In genomic region chr12:121404734-121405133, GRCh38 we compare ENCODE assay signal across 14 cellular contexts. TPM values are rescaled to one million over a fixed set of nuclear protein-coding genes. Genes with fewer than 3 reads are reported as not detected.
DNase-seq lines count a peak whose midpoint lies in the region; ATAC-seq, FAIRE-seq and TF ChIP-seq lines count a peak whose summit lies in the region.
"Had no signal": no experiment of that assay in that cellular context is flagged by ENCODE, and none has a peak within 500 bp of the region (broad histone marks: within the 10 kb centered on the region; RNA-seq: fewer than 3 reads in every experiment).

No MANE protein-coding gene starts in this region.

- no peak overlapping the region for H3K4me3 ChIP-seq in aorta (ENCODE audit: low read length in 2 of 2)
- H3K4me3 ChIP-seq: heart right ventricle, prostate gland, transverse colon had no signal

- ATAC-seq in GM18873 (IDR thresholded peaks at IDR 0.05; ENCODE audit: low FRiP score, unreplicated experiment): no peak
- ATAC-seq in aorta (ENCODE audit: low FRiP score): no peak
- ATAC-seq: heart right ventricle had no signal

- H3K36me3 ChIP-seq in aorta (ENCODE audit: control insufficient read depth in 1 of 2, insufficient read depth in 2 of 2, low read length in 1 of 2): peaks cover 0 to 5% of the 10 kb centered on the region in 2 donors
- H3K36me3 ChIP-seq: prostate gland had no signal

- intact Hi-C loops in aorta (cut with DNase I): loop anchor here (5.0 kb wide), 1 partner anchor 52 kb away; the partner anchor contains the start of gene ANAPC5 (in 2 of the 2)

- H3K27me3 ChIP-seq in aorta (ENCODE audit: control insufficient read depth in 1 of 2, insufficient read depth in 2 of 2, low read length in 1 of 2): no peaks in the 10 kb centered on the region
- H3K27me3 ChIP-seq: heart right ventricle, transverse colon had no signal

- peak; percentile 13 for DNase-seq in ELR (ENCODE audit: low read depth)
- peak; percentile 83 for DNase-seq in NCI-H187 treated with DMSO at 0.1 percent for 48 hours (lab: John Stamatoyannopoulos, UW)
- DNase-seq in RPMI8226: peak; percentile 43
- peak; percentile 31 for DNase-seq in medulla oblongata (ENCODE audit: extremely low spot score)
- DNase-seq in aorta: no peak
- no peak for DNase-seq in H54 (ENCODE audit: insufficient read length, low spot score)
- DNase-seq in KG1 (lab: John Stamatoyannopoulos, UW): no peak
- DNase-seq: activated CD4-positive, alpha-beta T cell treated with anti-CD3 and anti-CD28 coated beads, Interleukin-2, amount 10 ng/mL, durations not matched to agents 7 days and 5 days; activated naive CD4-positive, alpha-beta T cell treated with anti-CD3 and anti-CD28 coated beads for 36 hours; CD4-positive, CD25-positive, alpha-beta regulatory T cell; heart right ventricle; transverse colon had no signal

- no peak for FAIRE-seq in H54 (lab: Jason Lieb, UNC)

- H3K9me3 ChIP-seq in aorta (ENCODE audit: control insufficient read depth, low read length): no peaks in the 10 kb centered on the region
- H3K9me3 ChIP-seq: heart right ventricle, prostate gland, transverse colon had no signal

- TF ChIP-seq POLR2A in H54 (IDR thresholded peaks at IDR 0.05; ENCODE audit: low read depth, low read length): no peak

- WGBS in aorta, 2 donors: 97 to 100% methylated on average over 1 of the region's 1 CpG

- no peaks in the 10 kb centered on the region for H3K4me1 ChIP-seq in aorta (ENCODE audit: control insufficient read depth in 1 of 2, insufficient read depth in 2 of 2, low read length in 2 of 2)
- H3K4me1 ChIP-seq: prostate gland had no signal

- no peak overlapping the region for H3K27ac ChIP-seq in aorta (ENCODE audit: low read depth in 1 of 2, low read length in 2 of 2)
- H3K27ac ChIP-seq: heart right ventricle, prostate gland, transverse colon had no signal

RNA-seq across cellular contexts. Expression of gene RNF34, which starts 4.8 kb away (rescaled TPM):
- 10 to 100 TPM; 26.9 to 30.9 TPM for total RNA-seq in aorta
- polyA plus RNA-seq in aorta: 10 to 100 TPM; 15.8 to 15.9 TPM

RNA-seq across cellular contexts. Expression of gene ANAPC5, which starts 52.5 kb away (rescaled TPM):
- 100 to 1,000 TPM; 105 to 118 TPM for total RNA-seq in aorta
- 100 to 1,000 TPM in 1 of 2 donors, 10 to 100 TPM in 1; 46.5 to 255 TPM for polyA plus RNA-seq in aorta

Comparison
In these comparisons a context has a peak if more than half of its experiments do, and no peak if none do; other contexts are left out.
1. DNase-seq: peak in ELR (single experiment), NCI-H187 treated with DMSO at 0.1 percent for 48 hours (single experiment), RPMI8226 (single experiment) and medulla oblongata (single experiment); none in aorta (0 of 2), H54 (single experiment) and KG1 (single experiment).